9 cellular contexts compared by ENCODE assay signal in the genomic region with DNA sequence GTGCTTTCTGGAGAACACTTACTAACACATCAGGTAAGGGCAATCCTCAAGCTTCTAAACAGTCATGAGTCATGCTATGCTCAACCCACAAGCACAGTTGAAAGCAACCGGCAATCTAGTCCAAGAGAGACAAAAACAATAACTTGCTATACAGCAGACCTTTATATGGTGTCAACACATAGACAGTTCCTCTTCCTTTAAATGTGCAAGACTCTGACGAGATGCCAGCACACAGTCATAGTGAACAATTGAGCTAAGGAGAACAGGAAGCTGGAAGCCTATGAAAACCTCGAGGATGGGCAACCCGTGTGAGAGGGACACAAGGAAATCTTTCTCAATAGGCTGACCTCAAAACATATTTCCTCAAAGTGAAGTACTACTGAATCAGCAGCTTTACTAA. TPM values are rescaled to one million over a fixed set of nuclear protein-coding genes. Genes with fewer than 3 reads are reported as not detected.
DNase-seq lines count a peak whose midpoint lies in the region; ATAC-seq, FAIRE-seq and TF ChIP-seq lines count a peak whose summit lies in the region.
"Had no signal": no experiment of that assay in that cellular context is flagged by ENCODE, and none has a peak within 500 bp of the region (broad histone marks: within the 10 kb centered on the region; RNA-seq: fewer than 3 reads in every experiment).

No MANE protein-coding gene starts in this region.

- H3K4me3 Mint-ChIP-seq in naive thymus-derived CD8-positive, alpha-beta T cell = peak overlapping the region in 1 of 10 donors; percentile 7

- H3K4me1 Mint-ChIP-seq in naive thymus-derived CD8-positive, alpha-beta T cell = peaks cover 30 to 68% (median 60%) of the 10 kb centered on the region in 4 donors

- H3K27ac Mint-ChIP-seq in naive thymus-derived CD8-positive, alpha-beta T cell = peak overlapping the region in 9 of 10 donors; percentile 4 to 80 (median 53)

- peak overlapping the region; percentile 97 for H3K27ac ChIP-seq in epithelial cell of prostate
- H3K27ac ChIP-seq: SJSA1 had no signal

- peaks cover 0 to 30% (median 3%) of the 10 kb centered on the region in 3 donors for H3K36me3 Mint-ChIP-seq in naive thymus-derived CD8-positive, alpha-beta T cell

- FAIRE-seq in D721Med (lab: Jason Lieb, UNC) (peak; percentile 66), HTR-8/SVneo (lab: Jason Lieb, UNC) (no peak)

- no peak for TF ChIP-seq CTCF in D721Med (IDR thresholded peaks at IDR 0.05; ENCODE audit: insufficient read depth, missing control alignments)

- no peaks in the 10 kb centered on the region for H3K9me3 Mint-ChIP-seq in naive thymus-derived CD8-positive, alpha-beta T cell

- no peaks in the 10 kb centered on the region for H3K27me3 Mint-ChIP-seq in naive thymus-derived CD8-positive, alpha-beta T cell

- POLR2A ChIA-PET in naive thymus-derived CD8-positive, alpha-beta T cell (lab: Charles Lee) = interaction anchor here (0.7 to 2.1 kb wide), 4 partner anchors 15 to 25 kb away, joined by 3 to 7 read pairs (median 4); a partner anchor contains a TSS

- DNase-seq in D721Med (ENCODE audit: insufficient read length, low spot score) (no peak), SIG-M5 (lab: John Stamatoyannopoulos, UW) (peak; percentile 98), epithelial cell of prostate (ENCODE audit: low read depth, low spot score) (peak; percentile 89), cerebellar nuclear complex (lab: John Stamatoyannopoulos, UW) (no peak), HTR-8/SVneo (ENCODE audit: insufficient read length, low spot score) (no peak)
- DNase-seq in naive thymus-derived CD8-positive, alpha-beta T cell = no peak

- peak; percentile 50 to 69 for ATAC-seq in naive thymus-derived CD8-positive, alpha-beta T cell
- ATAC-seq in GM21360 (IDR thresholded peaks at IDR 0.05; ENCODE audit: unreplicated experiment) (no peak), HG02840 (IDR thresholded peaks at IDR 0.05; ENCODE audit: low FRiP score, unreplicated experiment) (no peak)

RNA-seq across cellular contexts. Expression of a gene that starts 5.3 kb away (rescaled TPM):
- total RNA-seq in naive thymus-derived CD8-positive, alpha-beta T cell = 10 to 100 TPM; 51.9 to 58.8 TPM
- polyA plus RNA-seq in naive thymus-derived CD8-positive, alpha-beta T cell = 10 to 100 TPM; 71.6 to 91.8 (median 73.2) TPM

RNA-seq across cellular contexts. Expression of a gene that starts 14.2 kb away (rescaled TPM):
- total RNA-seq in naive thymus-derived CD8-positive, alpha-beta T cell = 10 to 100 TPM; 51.1 to 52.3 TPM
- 10 to 100 TPM; 57.4 to 60.5 (median 60.1) TPM for polyA plus RNA-seq in naive thymus-derived CD8-positive, alpha-beta T cell

RNA-seq across cellular contexts. Expression of a gene that starts 25.8 kb away (rescaled TPM):
- 10 to 100 TPM; 23.0 to 25.4 TPM for total RNA-seq in naive thymus-derived CD8-positive, alpha-beta T cell
- polyA plus RNA-seq in naive thymus-derived CD8-positive, alpha-beta T cell = 10 to 100 TPM; 12.5 to 16.5 (median 15.1) TPM

RNA-seq across cellular contexts. Expression of a gene that starts 54.4 kb away (rescaled TPM):
- 10 to 100 TPM; 85.4 to 92.0 TPM for total RNA-seq in naive thymus-derived CD8-positive, alpha-beta T cell
- 10 to 100 TPM; 46.2 to 53.6 (median 47.4) TPM for polyA plus RNA-seq in naive thymus-derived CD8-positive, alpha-beta T cell

Comparison
In these comparisons a context has a peak if more than half of its experiments do, and no peak if none do; other contexts are left out.
1. DNase-seq: peak in SIG-M5 (single experiment) and epithelial cell of prostate (single experiment); none in D721Med (single experiment), naive thymus-derived CD8-positive, alpha-beta T cell (0 of 10), cerebellar nuclear complex (0 of 2) and HTR-8/SVneo (single experiment).
2. ATAC-seq: peak in naive thymus-derived CD8-positive, alpha-beta T cell (2 of 2); none in GM21360 (single experiment) and HG02840 (single experiment).